Comparison of ENCODE assay signal across 8 cellular contexts in the genomic region with DNA sequence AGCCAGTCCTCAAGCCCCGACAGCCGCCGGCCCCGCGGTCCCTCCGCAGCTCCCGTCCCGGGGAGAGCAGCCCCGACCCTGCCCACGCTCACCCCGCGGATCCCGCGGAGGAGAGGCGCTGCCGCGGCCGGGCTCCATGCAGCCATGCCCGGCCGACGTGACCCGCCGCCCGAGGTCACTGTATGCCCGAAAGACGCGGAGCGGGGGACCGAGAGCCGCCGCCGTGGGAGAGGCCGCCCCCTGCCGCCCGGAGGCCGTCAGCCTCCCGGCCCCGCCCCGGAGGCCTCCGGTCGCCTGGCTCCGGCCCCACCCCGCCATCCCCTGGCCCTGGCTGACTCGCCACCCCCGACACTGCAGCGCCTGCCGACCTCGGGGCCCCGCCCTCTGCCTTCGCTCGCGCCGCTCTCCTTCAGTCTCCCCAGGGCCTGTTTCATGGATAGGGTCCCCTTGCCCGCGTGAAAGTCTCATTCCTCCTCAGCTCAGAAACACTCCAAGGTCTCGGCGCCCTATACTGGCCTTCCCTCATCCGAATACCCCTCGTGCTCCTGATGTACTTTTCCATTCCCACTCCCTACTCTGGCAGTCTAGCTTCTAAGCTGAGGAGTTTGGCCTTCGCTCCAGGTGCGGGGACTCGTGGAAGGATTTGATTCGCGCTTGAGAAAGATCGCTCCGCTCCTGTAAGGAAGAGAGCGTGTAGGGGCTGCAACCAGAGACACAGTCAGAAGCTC. TPM values are rescaled to one million over a fixed set of nuclear protein-coding genes. Genes with fewer than 3 reads are reported as not detected.
DNase-seq lines count a peak whose midpoint lies in the region; ATAC-seq lines count a peak whose summit lies in the region.

BOLA3 (minus strand) TSS at position 184 of the 728 bp plus-strand sequence; CDS start at position 146, 38 bp downstream.

- DNase-seq in AML-193 (lab: John Stamatoyannopoulos, UW): peak; percentile 75 to 81
- peak; percentile 60 for DNase-seq in NCI-H345 treated with DMSO at 0.1 percent for 48 hours (lab: John Stamatoyannopoulos, UW; ENCODE audit: unreplicated experiment)
- peak; percentile 72 to 85 for DNase-seq in activated CD4-positive, alpha-beta T cell treated with anti-CD3 and anti-CD28 coated beads for 24 hours (ENCODE audit: low read depth in 2 of 2)
- peak; percentile 80 for DNase-seq in left lobe of liver (ENCODE audit: low spot score)
- peak; percentile 66 for DNase-seq in stimulated activated CD4-positive, alpha-beta T cell treated with anti-CD3 and anti-CD28 coated beads, Interleukin-2, amount 100 ng/mL, for 4 hours (ENCODE audit: low read depth)

- H3K27ac ChIP-seq in cingulate gyrus (ENCODE audit: low read depth, low read length): peak within 1 kb of the TSS; percentile 41

- peak; percentile 92 for ATAC-seq in GM18909 (IDR thresholded peaks at IDR 0.05; ENCODE audit: poor library complexity, unreplicated experiment)
- ATAC-seq in HG03175 (IDR thresholded peaks at IDR 0.05; ENCODE audit: unreplicated experiment): peak; percentile 93
- peak; percentile 97 for ATAC-seq in left lobe of liver

RNA-seq across cellular contexts. Expression of gene BOLA3, which starts in this region (rescaled TPM):
- total RNA-seq in left lobe of liver: 12.8 TPM

Comparison
In these comparisons a context has a peak if more than half of its experiments do, and no peak if none do; other contexts are left out.
1. Peak in every context shown above with its lines: DNase-seq, ATAC-seq and H3K27ac ChIP-seq.